In genomic region chr13:20053891-20054290, GRCh38 we compare ENCODE assay signal across 37 cellular contexts.
"Had no signal": no experiment of that assay in that cellular context is flagged by ENCODE, and none has a peak within 500 bp of the region (broad histone marks: within the 10 kb centered on the region; RNA-seq: fewer than 3 reads in every experiment).

No MANE protein-coding gene starts in this region.

- H3K27me3 ChIP-seq: adrenal gland, breast epithelium, cardiac muscle cell, colonic mucosa had no signal

- H3K27ac ChIP-seq: breast epithelium, colonic mucosa, WERI-Rb-1 had no signal

- H3K27me3 Mint-ChIP-seq: activated CD4-positive, alpha-beta memory T cell treated with anti-CD3 and anti-CD28 coated beads for 36 hours; activated CD4-positive, alpha-beta T cell treated with anti-CD3 and anti-CD28 coated beads for 36 hours; activated CD4-positive, alpha-beta T cell treated with anti-CD3 and anti-CD28 coated beads, Interleukin-2, amount 10 ng/mL, durations not matched to agents 24 days and 14 days; activated CD8-positive, alpha-beta memory T cell treated with anti-CD3 and anti-CD28 coated beads, Interleukin-2, amount 10 ng/mL, durations not matched to agents 7 days and 5 days; activated naive CD4-positive, alpha-beta T cell treated with anti-CD3 and anti-CD28 coated beads, Interleukin-2, amount 50 U/mL, for 24 hours; activated naive CD8-positive, alpha-beta T cell treated with anti-CD3 and anti-CD28 coated beads for 36 hours; activated naive CD8-positive, alpha-beta T cell treated with anti-CD3 and anti-CD28 coated beads, Interleukin-2, amount 50 U/mL, for 24 hours; brain; T-helper 17 cell had no signal

- H3K36me3 ChIP-seq: breast epithelium had no signal

- H3K4me1 ChIP-seq: breast epithelium, colonic mucosa had no signal

- H3K9me3 ChIP-seq: adrenal gland, breast epithelium, colonic mucosa had no signal

- H3K9me3 Mint-ChIP-seq: activated CD4-positive, alpha-beta memory T cell treated with anti-CD3 and anti-CD28 coated beads for 36 hours; activated CD4-positive, alpha-beta T cell treated with anti-CD3 and anti-CD28 coated beads, Interleukin-2, amount 10 ng/mL, durations not matched to agents 24 days and 14 days; activated naive CD4-positive, alpha-beta T cell treated with anti-CD3 and anti-CD28 coated beads for 36 hours; activated naive CD4-positive, alpha-beta T cell treated with anti-CD3 and anti-CD28 coated beads, Interleukin-2, amount 50 U/mL, for 24 hours; activated naive CD8-positive, alpha-beta T cell treated with anti-CD3 and anti-CD28 coated beads for 36 hours; activated naive CD8-positive, alpha-beta T cell treated with anti-CD3 and anti-CD28 coated beads, Interleukin-2, amount 50 U/mL, for 24 hours; activated T-helper 1 cell treated with anti-CD3 and anti-CD28 coated beads, Interleukin-12 subunit alpha, Interleukin-12 subunit beta, Interleukin-2, Interleukin-4 antibody, amounts not matched to agents 30 ng/mL and 10 ng/mL and 1 ng/mL, durations not matched to agents 14 hours and 24 hours and 36 hours; activated T-helper 2 cell treated with anti-CD3 and anti-CD28 coated beads, Interferon-gamma antibody, Interleukin-2, Interleukin-4, amounts not matched to agents 10 μg/mL and 5 μg/mL and 100 μg/mL, durations not matched to agents 14 hours and 24 hours and 36 hours; brain; T-helper 2 cell treated with Interferon-gamma antibody and Interleukin-4, amounts not matched to agents 5 μg/mL and 100 μg/mL, for 36 hours had no signal

- ATAC-seq: activated CD4-positive, alpha-beta T cell treated with anti-CD3 and anti-CD28 coated beads for 36 hours; activated CD8-positive, alpha-beta memory T cell treated with anti-CD3 and anti-CD28 coated beads, Interleukin-2, amount 10 ng/mL, durations not matched to agents 7 days and 5 days; activated CD8-positive, alpha-beta T cell treated with anti-CD3 and anti-CD28 coated beads, Interleukin-2, amount 10 ng/mL, durations not matched to agents 7 days and 5 days; activated naive CD8-positive, alpha-beta T cell treated with anti-CD3 and anti-CD28 coated beads, Interleukin-2, amount 50 U/mL, for 24 hours; esophagus mucosa; T-helper 17 cell had no signal

- H3K27ac Mint-ChIP-seq: activated CD4-positive, alpha-beta memory T cell treated with anti-CD3 and anti-CD28 coated beads for 36 hours; activated CD4-positive, alpha-beta T cell treated with anti-CD3 and anti-CD28 coated beads for 36 hours; activated CD4-positive, alpha-beta T cell treated with anti-CD3 and anti-CD28 coated beads, Interleukin-2, amount 10 ng/mL, durations not matched to agents 24 days and 14 days; activated CD8-positive, alpha-beta memory T cell treated with anti-CD3 and anti-CD28 coated beads, Interleukin-2, amount 10 ng/mL, durations not matched to agents 7 days and 5 days; activated CD8-positive, alpha-beta T cell treated with anti-CD3 and anti-CD28 coated beads, Interleukin-2, amount 10 ng/mL, durations not matched to agents 7 days and 5 days; activated naive CD4-positive, alpha-beta T cell treated with anti-CD3 and anti-CD28 coated beads for 36 hours; activated naive CD4-positive, alpha-beta T cell treated with anti-CD3 and anti-CD28 coated beads, Interleukin-2, amount 50 U/mL, for 24 hours; activated naive CD8-positive, alpha-beta T cell treated with anti-CD3 and anti-CD28 coated beads for 36 hours; activated naive CD8-positive, alpha-beta T cell treated with anti-CD3 and anti-CD28 coated beads, Interleukin-2, amount 50 U/mL, for 24 hours; activated T-helper 1 cell treated with anti-CD3 and anti-CD28 coated beads, Interleukin-12 subunit alpha, Interleukin-12 subunit beta, Interleukin-2, Interleukin-4 antibody, amounts not matched to agents 30 ng/mL and 10 ng/mL and 1 ng/mL, durations not matched to agents 14 hours and 24 hours and 36 hours; activated T-helper 2 cell treated with anti-CD3 and anti-CD28 coated beads, Interferon-gamma antibody, Interleukin-2, Interleukin-4, amounts not matched to agents 10 μg/mL and 5 μg/mL and 100 μg/mL, durations not matched to agents 14 hours and 24 hours and 36 hours; brain; T-helper 17 cell; T-helper 2 cell treated with Interferon-gamma antibody and Interleukin-4, amounts not matched to agents 5 μg/mL and 100 μg/mL, for 36 hours had no signal

- H3K4me3 Mint-ChIP-seq: activated CD4-positive, alpha-beta memory T cell treated with anti-CD3 and anti-CD28 coated beads for 36 hours; activated CD4-positive, alpha-beta T cell treated with anti-CD3 and anti-CD28 coated beads for 36 hours; activated CD4-positive, alpha-beta T cell treated with anti-CD3 and anti-CD28 coated beads, Interleukin-2, amount 10 ng/mL, durations not matched to agents 24 days and 14 days; activated CD8-positive, alpha-beta memory T cell treated with anti-CD3 and anti-CD28 coated beads, Interleukin-2, amount 10 ng/mL, durations not matched to agents 7 days and 5 days; activated CD8-positive, alpha-beta T cell treated with anti-CD3 and anti-CD28 coated beads, Interleukin-2, amount 10 ng/mL, durations not matched to agents 7 days and 5 days; activated naive CD4-positive, alpha-beta T cell treated with anti-CD3 and anti-CD28 coated beads for 36 hours; activated naive CD4-positive, alpha-beta T cell treated with anti-CD3 and anti-CD28 coated beads, Interleukin-2, amount 50 U/mL, for 24 hours; activated naive CD8-positive, alpha-beta T cell treated with anti-CD3 and anti-CD28 coated beads for 36 hours; activated naive CD8-positive, alpha-beta T cell treated with anti-CD3 and anti-CD28 coated beads, Interleukin-2, amount 50 U/mL, for 24 hours; activated T-helper 1 cell treated with anti-CD3 and anti-CD28 coated beads, Interleukin-12 subunit alpha, Interleukin-12 subunit beta, Interleukin-2, Interleukin-4 antibody, amounts not matched to agents 30 ng/mL and 10 ng/mL and 1 ng/mL, durations not matched to agents 14 hours and 24 hours and 36 hours; brain; T-helper 17 cell; T-helper 2 cell treated with Interferon-gamma antibody and Interleukin-4, amounts not matched to agents 5 μg/mL and 100 μg/mL, for 36 hours had no signal

- FAIRE-seq: endometrium, frontal cortex had no signal

- DNase-seq: activated CD4-positive, alpha-beta memory T cell treated with anti-CD3 and anti-CD28 coated beads for 36 hours; activated CD4-positive, alpha-beta T cell treated with anti-CD3 and anti-CD28 coated beads for 36 hours; activated CD4-positive, CD25-positive, alpha-beta regulatory T cell; activated CD4-positive, CD25-positive, alpha-beta regulatory T cell treated with anti-CD3 and anti-CD28 coated beads, Interleukin-2, amount 50 U/mL, for 72 hours; activated CD8-positive, alpha-beta memory T cell treated with anti-CD3 and anti-CD28 coated beads, Interleukin-2, amount 10 ng/mL, durations not matched to agents 7 days and 5 days; activated CD8-positive, alpha-beta memory T cell treated with anti-CD3 and anti-CD28 coated beads, Interleukin-2, amount 50 U/mL, for 4 hours; activated CD8-positive, alpha-beta T cell treated with anti-CD3 and anti-CD28 coated beads, Interleukin-2, amount 10 ng/mL, durations not matched to agents 7 days and 5 days; activated effector memory CD4-positive, alpha-beta T cell treated with anti-CD3 and anti-CD28 coated beads, Interleukin-2, amount 50 U/mL, for 16 hours; activated naive CD4-positive, alpha-beta T cell treated with anti-CD3 and anti-CD28 coated beads for 36 hours; activated naive CD8-positive, alpha-beta T cell treated with anti-CD3 and anti-CD28 coated beads for 36 hours; activated naive CD8-positive, alpha-beta T cell treated with anti-CD3 and anti-CD28 coated beads, Interleukin-2, amount 50 U/mL, for 24 hours; activated T-cell treated with anti-CD3 and anti-CD28 coated beads, Interleukin-2, amount 50 U/mL, for 1 hour; activated T-cell treated with anti-CD3 and anti-CD28 coated beads, Interleukin-2, amount 50 U/mL, for 48 hours; adrenal gland; amygdala; aorta; central memory CD4-positive, alpha-beta T cell; cerebellar nuclear complex; colonic mucosa; effector CD8-positive, alpha-beta T cell; foreskin fibroblast; head of caudate nucleus; T-helper 1 cell; T-helper 17 cell; T1000; WERI-Rb-1 had no signal

- H3K4me3 ChIP-seq: adrenal gland, breast epithelium, cardiac muscle cell, colonic mucosa had no signal
